In genomic region chr1:117009132-117009531, GRCh38 we compare ENCODE assay signal across 13 cellular contexts.
DNase-seq lines count a peak whose midpoint lies in the region; ATAC-seq and TF ChIP-seq lines count a peak whose summit lies in the region.
"Had no signal": no experiment of that assay in that cellular context is flagged by ENCODE, and none has a peak within 500 bp of the region (broad histone marks: within the 10 kb centered on the region; RNA-seq: fewer than 3 reads in every experiment).

No MANE protein-coding gene starts in this region.

- ATAC-seq in GM18858 (IDR thresholded peaks at IDR 0.05; ENCODE audit: unreplicated experiment): no peak
- ATAC-seq in HG02571 (IDR thresholded peaks at IDR 0.05; ENCODE audit: unreplicated experiment): no peak
- ATAC-seq: esophagus mucosa had no signal

- peak; percentile 20 for DNase-seq in AG10803 (ENCODE audit: low read depth)
- DNase-seq in GDM1 (lab: John Stamatoyannopoulos, UW): peak; percentile 23
- peak; percentile 61 for DNase-seq in NOMO-1 treated with dmso at 0.1 percent for 144 hours (lab: John Stamatoyannopoulos, UW; ENCODE audit: unreplicated experiment)
- DNase-seq in central memory CD4-positive, alpha-beta T cell: peak; percentile 6
- no peak for DNase-seq in NCI-H82 treated with DMSO at 0.1 percent for 48 hours (lab: John Stamatoyannopoulos, UW; ENCODE audit: unreplicated experiment)
- DNase-seq in posterior cingulate gyrus: no peak
- DNase-seq: NCI-H1092, NCI-H526 treated with DMSO at 0.1 percent for 48 hours had no signal

- intact Hi-C loops in posterior cingulate gyrus (cut with DNase I): loop anchor here (5.0 kb wide), 1 partner anchor 38 kb away; no protein-coding TSS in a partner anchor

- TF ChIP-seq CTCF in AG10803 (conservative IDR thresholded peaks at IDR 0.05; ENCODE audit: low read length): no peak

- no peak overlapping the region for H3K4me3 ChIP-seq in AG10803 (ENCODE audit: low read length)
- H3K4me3 ChIP-seq: skin epidermis, upper lobe of left lung had no signal

Comparison
In these comparisons a context has a peak if more than half of its experiments do, and no peak if none do; other contexts are left out.
1. DNase-seq: peak in AG10803 (single experiment), GDM1 (single experiment), NOMO-1 treated with dmso at 0.1 percent for 144 hours (single experiment) and central memory CD4-positive, alpha-beta T cell (single experiment); none in NCI-H82 treated with DMSO at 0.1 percent for 48 hours (single experiment) and posterior cingulate gyrus (0 of 10).